Comparison of ENCODE assay signal across 1 cellular context in genomic region chr3:57078366-57079220, GRCh38.
TF ChIP-seq lines count a peak whose summit lies in the region.

No MANE protein-coding gene starts in this region.

TF ChIP-seq in H1, 55 proteins besides CTCF, POLR2A, EP300 and RAD21 (continued from another document):
- no peak for TF ChIP-seq CTBP2 (IDR thresholded peaks at IDR 0.05; ENCODE audit: borderline replicate concordance, insufficient read depth, insufficient read length, low read length)
- peak; percentile 29; the same call in 1 of the 2 replicates for TF ChIP-seq PHF8 (conservative IDR thresholded peaks at IDR 0.05; ENCODE audit: low read depth, low read length)
- no peak for TF ChIP-seq ZNF274 (IDR thresholded peaks at IDR 0.05; ENCODE audit: borderline replicate concordance, extremely low read depth, low read length)
